Comparison of ENCODE assay signal across 1 cellular context in the genomic region with DNA sequence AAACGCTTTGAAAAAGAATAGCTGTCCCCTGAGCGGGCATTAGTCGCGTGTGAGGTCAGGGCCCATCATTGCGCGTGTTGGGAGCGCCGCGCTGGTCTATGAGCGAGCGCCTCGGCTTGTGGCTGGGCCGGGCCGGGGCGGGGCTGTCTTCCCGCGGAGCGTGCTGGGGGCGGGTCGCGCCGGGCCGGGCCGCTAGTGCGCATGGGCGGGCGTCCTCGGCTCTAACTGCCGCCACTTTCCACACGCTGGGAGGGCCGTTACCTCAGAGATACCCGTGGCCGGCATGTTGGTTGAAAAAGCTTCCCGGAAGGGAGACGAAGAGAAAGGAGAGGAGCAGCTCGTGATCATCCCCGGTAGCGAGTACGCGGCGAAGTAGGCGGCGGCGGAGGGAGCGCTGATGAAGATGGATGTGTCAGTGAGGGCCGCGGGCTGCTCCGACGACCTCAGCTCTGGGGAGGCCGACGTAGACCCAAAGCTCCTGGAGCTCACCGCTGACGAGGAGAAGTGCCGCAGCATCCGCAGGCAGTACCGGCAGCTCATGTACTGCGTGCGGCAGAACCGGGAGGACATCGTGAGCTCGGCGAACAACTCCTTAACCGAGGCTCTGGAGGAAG.
TF ChIP-seq lines count a peak whose summit lies in the region.

Gene EID3 (plus strand): TSS at position 202 of the 614 bp plus-strand sequence. CDS start 196 bp downstream, at position 398.

TF ChIP-seq in GM12878, 131 proteins besides CTCF, POLR2A, EP300 and RAD21 (continued from another document):
- TF ChIP-seq, protein P1, sequence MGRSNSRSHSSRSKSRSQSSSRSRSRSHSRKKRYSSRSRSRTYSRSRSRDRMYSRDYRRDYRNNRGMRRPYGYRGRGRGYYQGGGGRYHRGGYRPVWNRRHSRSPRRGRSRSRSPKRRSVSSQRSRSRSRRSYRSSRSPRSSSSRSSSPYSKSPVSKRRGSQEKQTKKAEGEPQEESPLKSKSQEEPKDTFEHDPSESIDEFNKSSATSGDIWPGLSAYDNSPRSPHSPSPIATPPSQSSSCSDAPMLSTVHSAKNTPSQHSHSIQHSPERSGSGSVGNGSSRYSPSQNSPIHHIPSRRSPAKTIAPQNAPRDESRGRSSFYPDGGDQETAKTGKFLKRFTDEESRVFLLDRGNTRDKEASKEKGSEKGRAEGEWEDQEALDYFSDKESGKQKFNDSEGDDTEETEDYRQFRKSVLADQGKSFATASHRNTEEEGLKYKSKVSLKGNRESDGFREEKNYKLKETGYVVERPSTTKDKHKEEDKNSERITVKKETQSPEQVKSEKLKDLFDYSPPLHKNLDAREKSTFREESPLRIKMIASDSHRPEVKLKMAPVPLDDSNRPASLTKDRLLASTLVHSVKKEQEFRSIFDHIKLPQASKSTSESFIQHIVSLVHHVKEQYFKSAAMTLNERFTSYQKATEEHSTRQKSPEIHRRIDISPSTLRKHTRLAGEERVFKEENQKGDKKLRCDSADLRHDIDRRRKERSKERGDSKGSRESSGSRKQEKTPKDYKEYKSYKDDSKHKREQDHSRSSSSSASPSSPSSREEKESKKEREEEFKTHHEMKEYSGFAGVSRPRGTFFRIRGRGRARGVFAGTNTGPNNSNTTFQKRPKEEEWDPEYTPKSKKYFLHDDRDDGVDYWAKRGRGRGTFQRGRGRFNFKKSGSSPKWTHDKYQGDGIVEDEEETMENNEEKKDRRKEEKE (IDR thresholded peaks at IDR 0.05), result no peak
- no peak for TF ChIP-seq ZSCAN29 (IDR thresholded peaks at IDR 0.05)
- TF ChIP-seq NBN (IDR thresholded peaks at IDR 0.05), result no peak
- no peak for TF ChIP-seq MEF2B (IDR thresholded peaks at IDR 0.05; ENCODE audit: partially characterized antibody, poor library complexity, severe bottlenecking)
- no peak for TF ChIP-seq MEF2A (IDR thresholded peaks at IDR 0.05; ENCODE audit: insufficient read depth, low read depth, low read length)
- no peak for TF ChIP-seq SIN3A (IDR thresholded peaks at IDR 0.05; ENCODE audit: low read depth, low read length)
- no peak for TF ChIP-seq SUZ12 (IDR thresholded peaks at IDR 0.05; ENCODE audit: unreplicated experiment)
- TF ChIP-seq BCL11A (IDR thresholded peaks at IDR 0.05; ENCODE audit: low read depth, low read length), result 0 out of 2 replicates have a peak, but pooled peaks have one; percentile 2
- no peak for TF ChIP-seq TBL1XR1 (IDR thresholded peaks at IDR 0.05; ENCODE audit: low read depth, low read length)
- TF ChIP-seq ZNF274 (IDR thresholded peaks at IDR 0.05; ENCODE audit: insufficient read depth, insufficient read length), result no peak
- TF ChIP-seq CHD1 (IDR thresholded peaks at IDR 0.05; ENCODE audit: low read depth, low read length), result no peak
- no peak for TF ChIP-seq ATF7 (IDR thresholded peaks at IDR 0.05; ENCODE audit: low read depth)
- TF ChIP-seq MTA2 (IDR thresholded peaks at IDR 0.05; ENCODE audit: low read depth), result no peak
- TF ChIP-seq CEBPZ (IDR thresholded peaks at IDR 0.05; ENCODE audit: low read depth, low read length), result no peak
- TF ChIP-seq, protein P2, sequence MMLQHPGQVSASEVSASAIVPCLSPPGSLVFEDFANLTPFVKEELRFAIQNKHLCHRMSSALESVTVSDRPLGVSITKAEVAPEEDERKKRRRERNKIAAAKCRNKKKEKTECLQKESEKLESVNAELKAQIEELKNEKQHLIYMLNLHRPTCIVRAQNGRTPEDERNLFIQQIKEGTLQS (IDR thresholded peaks at IDR 0.05; ENCODE audit: borderline replicate concordance, extremely low read depth, low read depth, low read length), result no peak
- TF ChIP-seq WRNIP1 (IDR thresholded peaks at IDR 0.05; ENCODE audit: borderline replicate concordance, low read depth, low read length), result no peak
- peak; percentile 62; the same call in 1 of the 2 replicates for TF ChIP-seq YY1 (IDR thresholded peaks at IDR 0.05; ENCODE audit: low read depth, low read length)
- TF ChIP-seq TCF3 (IDR thresholded peaks at IDR 0.05; ENCODE audit: borderline replicate concordance, insufficient read depth, low read depth, low read length), result no peak
- TF ChIP-seq NKRF (conservative IDR thresholded peaks at IDR 0.05), result 0 out of 2 replicates have a peak, but pooled peaks have one; percentile 45
- TF ChIP-seq NFYA (IDR thresholded peaks at IDR 0.05; ENCODE audit: borderline replicate concordance, low read depth, low read length), result no peak
- no peak for TF ChIP-seq CHD2 (IDR thresholded peaks at IDR 0.05; ENCODE audit: borderline replicate concordance, low read depth, low read length)
- peak; percentile 58; the same call in 1 of the 2 replicates for TF ChIP-seq HDGF (IDR thresholded peaks at IDR 0.05)
- no peak for TF ChIP-seq RCOR1 (conservative IDR thresholded peaks at IDR 0.05; ENCODE audit: low read depth, low read length)
- TF ChIP-seq, protein P3, sequence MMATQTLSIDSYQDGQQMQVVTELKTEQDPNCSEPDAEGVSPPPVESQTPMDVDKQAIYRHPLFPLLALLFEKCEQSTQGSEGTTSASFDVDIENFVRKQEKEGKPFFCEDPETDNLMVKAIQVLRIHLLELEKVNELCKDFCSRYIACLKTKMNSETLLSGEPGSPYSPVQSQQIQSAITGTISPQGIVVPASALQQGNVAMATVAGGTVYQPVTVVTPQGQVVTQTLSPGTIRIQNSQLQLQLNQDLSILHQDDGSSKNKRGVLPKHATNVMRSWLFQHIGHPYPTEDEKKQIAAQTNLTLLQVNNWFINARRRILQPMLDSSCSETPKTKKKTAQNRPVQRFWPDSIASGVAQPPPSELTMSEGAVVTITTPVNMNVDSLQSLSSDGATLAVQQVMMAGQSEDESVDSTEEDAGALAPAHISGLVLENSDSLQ (IDR thresholded peaks at IDR 0.05), result no peak; the same call in 1 of the 2 replicates
- TF ChIP-seq IKZF1 (conservative IDR thresholded peaks at IDR 0.05), result peak; percentile 39
- TF ChIP-seq ATF2 (IDR thresholded peaks at IDR 0.05; ENCODE audit: low read length), result no peak
- 0 out of 2 replicates have a peak, but pooled peaks have one; percentile 24 for TF ChIP-seq NR2F1 (conservative IDR thresholded peaks at IDR 0.05)
- TF ChIP-seq LARP7 (IDR thresholded peaks at IDR 0.05), result 0 out of 2 replicates have a peak, but pooled peaks have one; percentile 0
- no peak for TF ChIP-seq PAX5 (IDR thresholded peaks at IDR 0.05; ENCODE audit: borderline replicate concordance, low read depth, low read length)
- TF ChIP-seq CEBPB (IDR thresholded peaks at IDR 0.05; ENCODE audit: borderline replicate concordance in 1 of 2, low read depth in 2 of 2, low read length in 2 of 2), result no peak
- TF ChIP-seq, protein P4, sequence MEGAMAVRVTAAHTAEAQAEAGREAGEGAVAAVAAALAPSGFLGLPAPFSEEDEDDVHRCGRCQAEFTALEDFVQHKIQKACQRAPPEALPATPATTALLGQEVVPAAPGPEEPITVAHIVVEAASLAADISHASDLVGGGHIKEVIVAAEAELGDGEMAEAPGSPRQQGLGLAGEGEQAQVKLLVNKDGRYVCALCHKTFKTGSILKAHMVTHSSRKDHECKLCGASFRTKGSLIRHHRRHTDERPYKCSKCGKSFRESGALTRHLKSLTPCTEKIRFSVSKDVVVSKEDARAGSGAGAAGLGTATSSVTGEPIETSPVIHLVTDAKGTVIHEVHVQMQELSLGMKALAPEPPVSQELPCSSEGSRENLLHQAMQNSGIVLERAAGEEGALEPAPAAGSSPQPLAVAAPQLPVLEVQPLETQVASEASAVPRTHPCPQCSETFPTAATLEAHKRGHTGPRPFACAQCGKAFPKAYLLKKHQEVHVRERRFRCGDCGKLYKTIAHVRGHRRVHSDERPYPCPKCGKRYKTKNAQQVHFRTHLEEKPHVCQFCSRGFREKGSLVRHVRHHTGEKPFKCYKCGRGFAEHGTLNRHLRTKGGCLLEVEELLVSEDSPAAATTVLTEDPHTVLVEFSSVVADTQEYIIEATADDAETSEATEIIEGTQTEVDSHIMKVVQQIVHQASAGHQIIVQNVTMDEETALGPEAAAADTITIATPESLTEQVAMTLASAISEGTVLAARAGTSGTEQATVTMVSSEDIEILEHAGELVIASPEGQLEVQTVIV (IDR thresholded peaks at IDR 0.05; ENCODE audit: borderline replicate concordance, partially characterized antibody), result no peak
- no peak for TF ChIP-seq SIX5 (IDR thresholded peaks at IDR 0.05; ENCODE audit: low read depth, low read length, severe bottlenecking)
- TF ChIP-seq SKIL (IDR thresholded peaks at IDR 0.05; ENCODE audit: low read depth, poor library complexity, severe bottlenecking), result no peak
- peak; percentile 33; the same call in 1 of the 2 replicates for TF ChIP-seq PML (IDR thresholded peaks at IDR 0.05; ENCODE audit: low read length)
- no peak for TF ChIP-seq KAT2A (conservative IDR thresholded peaks at IDR 0.05; ENCODE audit: control insufficient read depth, low read depth, low read length)
- TF ChIP-seq CREM (IDR thresholded peaks at IDR 0.05; ENCODE audit: low read depth), result peak; percentile 90
- TF ChIP-seq MYB (IDR thresholded peaks at IDR 0.05; ENCODE audit: borderline replicate concordance, low read depth, low read length), result no peak
